In genomic region chr2:170707821-170708795, GRCh38 we compare ENCODE assay signal across 1 cellular context.
TF ChIP-seq lines count a peak whose summit lies in the region.

No MANE protein-coding gene starts in this region.

TF ChIP-seq in K562, 482 proteins besides CTCF, POLR2A, EP300 and RAD21 (continued from another document and continues in another):
- TF ChIP-seq RNF219 (CRISPR knock-in tag; IDR thresholded peaks at IDR 0.05): no peak
- TF ChIP-seq U2AF1 (optimal IDR thresholded peaks at IDR 0.05; ENCODE audit: low read depth, low read length): no peak
- TF ChIP-seq PKNOX1 (IDR thresholded peaks at IDR 0.05): peak; percentile 9; the same call in 1 of the 2 replicates
- 0 out of 2 replicates have a peak, but pooled peaks have one; percentile 30 for TF ChIP-seq ZBTB33 (CRISPR knock-in tag; IDR thresholded peaks at IDR 0.05)
- TF ChIP-seq BMI1 (IDR thresholded peaks at IDR 0.05; ENCODE audit: low read length): no peak
- no peak for TF ChIP-seq SMARCA5 (IDR thresholded peaks at IDR 0.05)
- no peak for TF ChIP-seq ZNF696 (CRISPR knock-in tag; conservative IDR thresholded peaks at IDR 0.05)
- no peak for TF ChIP-seq ZNF23 (CRISPR knock-in tag; IDR thresholded peaks at IDR 0.05)
- peak; percentile 34; the same call in 1 of the 2 replicates for TF ChIP-seq ARID4B (CRISPR knock-in tag; IDR thresholded peaks at IDR 0.05)
- no peak for TF ChIP-seq SUPT5H (IDR thresholded peaks at IDR 0.05)
- no peak for TF ChIP-seq TAF7 (tag; IDR thresholded peaks at IDR 0.05)
- TF ChIP-seq NKRF (IDR thresholded peaks at IDR 0.05; ENCODE audit: borderline replicate concordance): no peak
- no peak for TF ChIP-seq MLLT1 (IDR thresholded peaks at IDR 0.05)
- peak; percentile 71; the same call in 1 of the 2 replicates for TF ChIP-seq L3MBTL2 (IDR thresholded peaks at IDR 0.05)
- no peak for TF ChIP-seq SRSF9 (IDR thresholded peaks at IDR 0.05; ENCODE audit: borderline replicate concordance, low read depth, low read length)
- no peak for TF ChIP-seq ZNF583 (CRISPR knock-in tag; IDR thresholded peaks at IDR 0.05)
- no peak for TF ChIP-seq ZBTB5 (IDR thresholded peaks at IDR 0.05)
- TF ChIP-seq MGA (IDR thresholded peaks at IDR 0.05): peak; percentile 88
- TF ChIP-seq ZC3H4 (CRISPR knock-in tag; IDR thresholded peaks at IDR 0.05; ENCODE audit: borderline replicate concordance): no peak
- TF ChIP-seq ZNF311 (CRISPR knock-in tag; IDR thresholded peaks at IDR 0.05): no peak
- TF ChIP-seq MAX (CRISPR knock-in tag; IDR thresholded peaks at IDR 0.05): peak; percentile 71
- 0 out of 2 replicates have a peak, but pooled peaks have one; percentile 17 for TF ChIP-seq ETV1 (tag; conservative IDR thresholded peaks at IDR 0.05; ENCODE audit: low read depth)
